ENCODE assay signal across 8 cellular contexts in genomic region chr17:9924735-9925191, GRCh38. TPM values are rescaled to one million over a fixed set of nuclear protein-coding genes. Genes with fewer than 3 reads are reported as not detected.
DNase-seq lines count a peak whose midpoint lies in the region; ATAC-seq and TF ChIP-seq lines count a peak whose summit lies in the region.

No MANE protein-coding gene starts in this region.

- no peaks in the 10 kb centered on the region for H3K27me3 ChIP-seq in CD8-positive, alpha-beta T cell (ENCODE audit: insufficient read depth, low read length)
- H3K27me3 ChIP-seq in SJCRH30 (no peaks in the 10 kb centered on the region), dorsolateral prefrontal cortex (no peaks in the 10 kb centered on the region), lower lobe of right lung (ENCODE audit: low read depth) (no peaks in the 10 kb centered on the region)

- H3K4me1 Mint-ChIP-seq in CD8-positive, alpha-beta T cell (ENCODE audit: low read depth) = peaks cover 2% of the 10 kb centered on the region

- no peaks in the 10 kb centered on the region for H3K4me1 ChIP-seq in CD8-positive, alpha-beta T cell (ENCODE audit: insufficient read depth, low read length)
- H3K4me1 ChIP-seq in SJCRH30 (no peaks in the 10 kb centered on the region), lower lobe of right lung (no peaks in the 10 kb centered on the region)

- no peaks in the 10 kb centered on the region for H3K9me3 ChIP-seq in CD8-positive, alpha-beta T cell (ENCODE audit: low read length)
- no peaks in the 10 kb centered on the region for H3K9me3 ChIP-seq in SJCRH30 (replicated peaks)
- no peaks in the 10 kb centered on the region for H3K9me3 ChIP-seq in lower lobe of right lung

- H3K9me3 Mint-ChIP-seq in CD8-positive, alpha-beta T cell = no peaks in the 10 kb centered on the region

- intact Hi-C loops in CD8-positive, alpha-beta T cell (cut with DNase I, micrococcal nuclease) = loop anchor here (1.0 to 10.0 kb wide), 5 partner anchors 303 to 690 kb away; no protein-coding TSS in a partner anchor
- intact Hi-C loops in dorsolateral prefrontal cortex (cut with DNase I) = loop anchor here (1.0 to 10.0 kb wide), 6 partner anchors 108 to 690 kb away; no protein-coding TSS in a partner anchor
- intact Hi-C loops in lower lobe of right lung (cut with DNase I) = no loop called here

- peak; percentile 63 for TF ChIP-seq CTCF in CD8-positive, alpha-beta T cell (IDR thresholded peaks at IDR 0.05)
- TF ChIP-seq CTCF in dorsolateral prefrontal cortex (IDR thresholded peaks at IDR 0.05 in 54 of 56, conservative IDR thresholded peaks at IDR 0.05 in 2 of 56; ENCODE audit: low read depth in 1 of 56, partially characterized antibody in 56 of 56) (peak; percentile 67 to 97 (median 90)), lower lobe of right lung (IDR thresholded peaks at IDR 0.05) (peak; percentile 84)

- no peaks in the 10 kb centered on the region for H3K27me3 Mint-ChIP-seq in CD8-positive, alpha-beta T cell (ENCODE audit: low read depth)

- H3K27ac ChIP-seq in CD8-positive, alpha-beta T cell (ENCODE audit: low read depth, low read length) = no peak overlapping the region
- H3K27ac ChIP-seq in SJCRH30 = no peak overlapping the region
- peak overlapping the region in 46 of 59 donors; percentile 2 to 77 (median 54) for H3K27ac ChIP-seq in dorsolateral prefrontal cortex
- H3K27ac ChIP-seq in lower lobe of right lung = no peak overlapping the region

- H3K4me3 ChIP-seq in CD8-positive, alpha-beta T cell (ENCODE audit: low read depth, low read length) = no peak overlapping the region
- H3K4me3 ChIP-seq in SJCRH30 (no peak overlapping the region), dorsolateral prefrontal cortex (no peak overlapping the region), lower lobe of right lung (no peak overlapping the region)

- no peaks in the 10 kb centered on the region for H3K36me3 Mint-ChIP-seq in CD8-positive, alpha-beta T cell

- no peak overlapping the region for H3K4me3 Mint-ChIP-seq in CD8-positive, alpha-beta T cell

- ATAC-seq in CD8-positive, alpha-beta T cell = no peak
- peak; percentile 74 to 76 for ATAC-seq in lower lobe of right lung

- DNase-seq in CD8-positive, alpha-beta T cell = peak in 1 of 7 experiments; percentile 11
- DNase-seq in GM19240 (ENCODE audit: insufficient read length, low spot score) (peak; percentile 42), M059J (ENCODE audit: low read depth) (peak; percentile 73), SJCRH30 (peak; percentile 13 to 72), dorsolateral prefrontal cortex (no peak), lower lobe of right lung (no peak), ureter (ENCODE audit: low spot score) (peak; percentile 51)
- no peak for DNase-seq in NK-92 treated with Interleukin-12 subunit alpha and Interleukin-12 subunit beta, amount 100 ng/mL, for 24 hours (lab: John Stamatoyannopoulos, UW)

- no peaks in the 10 kb centered on the region for H3K36me3 ChIP-seq in CD8-positive, alpha-beta T cell (ENCODE audit: insufficient read depth, low read length)
- H3K36me3 ChIP-seq in SJCRH30 (no peaks in the 10 kb centered on the region), lower lobe of right lung (peaks cover 26% of the 10 kb centered on the region)

- CTCF ChIA-PET in CD8-positive, alpha-beta T cell (lab: Charles Lee) = interaction anchor here (0.6 to 5.8 kb wide), 17 partner anchors 9 to 692 kb away, joined by 3 to 55 read pairs (median 4); partner anchors contain the start of gene GLP2R

- no peak overlapping the region for H3K27ac Mint-ChIP-seq in CD8-positive, alpha-beta T cell

- POLR2A ChIA-PET in CD8-positive, alpha-beta T cell (lab: Charles Lee) = no interaction called here

RNA-seq across cellular contexts. Expression of gene RCVRN, which starts 19.7 kb away (rescaled TPM):
- under 1 TPM in 1 of 2 experiments, not detected in 1; 0.30 TPM for total RNA-seq in CD8-positive, alpha-beta T cell
- not detected in 2 replicates for total RNA-seq in M059J (2014; rRNA removed; shearing (Covaris generic))
- 0.06 TPM in 1 of 2 replicates, not detected in the other for total RNA-seq in SJCRH30 (2014; rRNA removed; shearing (Covaris generic))
- total RNA-seq in dorsolateral prefrontal cortex (1 to 10 TPM in 102 of 120 experiments, under 1 TPM in 18; 0.18 to 9.5 (median 2.6) TPM), lower lobe of right lung (not detected), ureter (not detected)

Comparison
In these comparisons a context has a peak if more than half of its experiments do, and no peak if none do; other contexts are left out.
1. DNase-seq: peak in GM19240 (single experiment), M059J (single experiment), SJCRH30 (2 of 2) and ureter (single experiment); none in dorsolateral prefrontal cortex (0 of 10), lower lobe of right lung (single experiment) and NK-92 treated with Interleukin-12 subunit alpha and Interleukin-12 subunit beta, amount 100 ng/mL, for 24 hours (single experiment).
2. H3K27ac ChIP-seq: peak in dorsolateral prefrontal cortex (46 of 59); none in CD8-positive, alpha-beta T cell (single experiment), SJCRH30 (single experiment) and lower lobe of right lung (single experiment).
3. Peak in every context shown above with its lines, with median percentiles within 50 percentile points of each other: CTCF ChIP-seq.